In genomic region chr5:1502046-1502736, GRCh38 we compare ENCODE assay signal across 9 cellular contexts. TPM values are rescaled to one million over a fixed set of nuclear protein-coding genes. Genes with fewer than 3 reads are reported as not detected.
A peak's percentile ranks its signal among the peaks of the same experiment; 100 is the strongest.
DNase-seq lines count a peak whose midpoint lies in the region; ATAC-seq, FAIRE-seq and TF ChIP-seq lines count a peak whose summit lies in the region.
"Had no signal": no experiment of that assay in that cellular context is flagged by ENCODE, and none has a peak within 500 bp of the region (broad histone marks: within the 10 kb centered on the region; RNA-seq: fewer than 3 reads in every experiment).

No MANE protein-coding gene starts in this region.

- FAIRE-seq in HTR-8/SVneo (lab: Jason Lieb, UNC), result no peak

- no peaks in the 10 kb centered on the region for H3K9me2 ChIP-seq in HCT116 (ENCODE audit: insufficient read depth)

- H3K27ac ChIP-seq in DND-41 (ENCODE audit: low read length) (no peak overlapping the region; the same call in 1 of the 2 replicates), HCT116 (ENCODE audit: low read depth, low read length) (no peak overlapping the region), caudate nucleus (ENCODE audit: low read depth, low read length) (no peak overlapping the region)

- H3K36me3 Mint-ChIP-seq in activated T-helper 1 cell treated with anti-CD3 and anti-CD28 coated beads, Interleukin-12 subunit alpha, Interleukin-12 subunit beta, Interleukin-2, Interleukin-4 antibody, amounts not matched to agents 30 ng/mL and 10 ng/mL and 1 ng/mL, durations not matched to agents 14 hours and 24 hours and 36 hours (ENCODE audit: low read depth), result no peaks in the 10 kb centered on the region
- peaks cover 2% of the 10 kb centered on the region for H3K36me3 Mint-ChIP-seq in memory B cell
- peaks cover 16% of the 10 kb centered on the region for H3K36me3 Mint-ChIP-seq in activated T-helper 2 cell treated with anti-CD3 and anti-CD28 coated beads, Interferon-gamma antibody, Interleukin-2, Interleukin-4, amounts not matched to agents 10 μg/mL and 5 μg/mL and 100 μg/mL, durations not matched to agents 14 hours and 24 hours and 36 hours (ENCODE audit: low read depth)

- no peak overlapping the region for H3K9ac ChIP-seq in DND-41 (ENCODE audit: low read depth, low read length)
- H3K9ac ChIP-seq in HCT116 (ENCODE audit: low read length), result no peak overlapping the region

- H3K27me3 ChIP-seq in DND-41 (ENCODE audit: insufficient read depth, low read length, poor library complexity), result no peaks in the 10 kb centered on the region
- H3K27me3 ChIP-seq in HCT116 (ENCODE audit: insufficient read depth, low read length), result no peaks in the 10 kb centered on the region

- POLR2A ChIA-PET in HCT116 (lab: Charles Lee), result no interaction called here

- H3K4me3 Mint-ChIP-seq in activated T-helper 1 cell treated with anti-CD3 and anti-CD28 coated beads, Interleukin-12 subunit alpha, Interleukin-12 subunit beta, Interleukin-2, Interleukin-4 antibody, amounts not matched to agents 30 ng/mL and 10 ng/mL and 1 ng/mL, durations not matched to agents 14 hours and 24 hours and 36 hours, result no peak overlapping the region
- peak overlapping the region; percentile 77 for H3K4me3 Mint-ChIP-seq in memory B cell
- H3K4me3 Mint-ChIP-seq in activated T-helper 2 cell treated with anti-CD3 and anti-CD28 coated beads, Interferon-gamma antibody, Interleukin-2, Interleukin-4, amounts not matched to agents 10 μg/mL and 5 μg/mL and 100 μg/mL, durations not matched to agents 14 hours and 24 hours and 36 hours (ENCODE audit: low read depth), result no peak overlapping the region

- intact Hi-C loops in HCT116 (cut with micrococcal nuclease), result no loop called here
- intact Hi-C loops in activated T-helper 1 cell treated with anti-CD3 and anti-CD28 coated beads, Interleukin-12 subunit alpha, Interleukin-12 subunit beta, Interleukin-2, Interleukin-4 antibody, amounts not matched to agents 30 ng/mL and 10 ng/mL and 1 ng/mL, durations not matched to agents 14 hours and 24 hours and 36 hours (cut with micrococcal nuclease), result no loop called here
- intact Hi-C loops in activated T-helper 2 cell treated with anti-CD3 and anti-CD28 coated beads, Interferon-gamma antibody, Interleukin-2, Interleukin-4, amounts not matched to agents 10 μg/mL and 5 μg/mL and 100 μg/mL, durations not matched to agents 14 hours and 24 hours and 36 hours (cut with micrococcal nuclease), result no loop called here

- H3K4me1 ChIP-seq in DND-41 (ENCODE audit: insufficient read depth, low read length), result no peaks in the 10 kb centered on the region
- H3K4me1 ChIP-seq in HCT116 (ENCODE audit: control insufficient read depth in 1 of 2, insufficient read depth in 2 of 2, low read length in 2 of 2), result no peaks in the 10 kb centered on the region

- BruUV-seq in HCT116 (replicated peaks; lab: Mats Ljungman, UMichigan), result no TSS peak

- CTCF ChIA-PET in HCT116 (lab: Charles Lee), result no interaction called here

- H2AFZ ChIP-seq in DND-41 (ENCODE audit: low read depth, low read length) (no peak overlapping the region), HCT116 (ENCODE audit: low read depth, low read length, poor library complexity, severe bottlenecking) (no peak overlapping the region)

- DNase-seq in DND-41, result peak; percentile 47
- no peak for DNase-seq in HCT116 (ENCODE audit: low read depth, low spot score)
- no peak for DNase-seq in activated T-helper 1 cell treated with anti-CD3 and anti-CD28 coated beads, Interleukin-12 subunit alpha, Interleukin-12 subunit beta, Interleukin-2, Interleukin-4 antibody, amounts not matched to agents 30 ng/mL and 10 ng/mL and 1 ng/mL, durations not matched to agents 14 hours and 24 hours and 36 hours (ENCODE audit: low spot score)
- peak in 1 of 2 donors; percentile 81 for DNase-seq in memory B cell (ENCODE audit: low spot score in 2 of 2)
- DNase-seq in caudate nucleus (lab: John Stamatoyannopoulos, UW), result no peak
- DNase-seq in activated T-helper 2 cell treated with anti-CD3 and anti-CD28 coated beads, Interferon-gamma antibody, Interleukin-2, Interleukin-4, amounts not matched to agents 10 μg/mL and 5 μg/mL and 100 μg/mL, durations not matched to agents 14 hours and 24 hours and 36 hours (ENCODE audit: low spot score), result no peak
- DNase-seq in ureter (ENCODE audit: low spot score), result no peak
- DNase-seq in HTR-8/SVneo (ENCODE audit: insufficient read length, low spot score), result no peak
- DNase-seq: midbrain had no signal

- RAD21 ChIA-PET in HCT116 (lab: Charles Lee; ENCODE audit: low non-redundant PET in 1 of 2, low total read pairs in 2 of 2, uncharacterized antibody in 2 of 2, unreplicated experiment in 2 of 2), result no interaction called here

- TF ChIP-seq CTCF in DND-41 (IDR thresholded peaks at IDR 0.05; ENCODE audit: borderline replicate concordance, extremely low read depth, low read length, poor library complexity, severe bottlenecking) (no peak), HCT116 (IDR thresholded peaks at IDR 0.05 in 2 of 3, conservative IDR thresholded peaks at IDR 0.05 in 1 of 3; ENCODE audit: borderline replicate concordance in 1 of 3, insufficient read depth in 1 of 3, low read depth in 2 of 3, low read length in 2 of 3) (no peak)

- peaks cover 17% of the 10 kb centered on the region for H3K4me1 Mint-ChIP-seq in activated T-helper 1 cell treated with anti-CD3 and anti-CD28 coated beads, Interleukin-12 subunit alpha, Interleukin-12 subunit beta, Interleukin-2, Interleukin-4 antibody, amounts not matched to agents 30 ng/mL and 10 ng/mL and 1 ng/mL, durations not matched to agents 14 hours and 24 hours and 36 hours (ENCODE audit: low read depth)
- H3K4me1 Mint-ChIP-seq in memory B cell, result peaks cover 62% of the 10 kb centered on the region
- H3K4me1 Mint-ChIP-seq in activated T-helper 2 cell treated with anti-CD3 and anti-CD28 coated beads, Interferon-gamma antibody, Interleukin-2, Interleukin-4, amounts not matched to agents 10 μg/mL and 5 μg/mL and 100 μg/mL, durations not matched to agents 14 hours and 24 hours and 36 hours (ENCODE audit: low read depth), result peaks cover 6% of the 10 kb centered on the region

- no peaks in the 10 kb centered on the region for H3K27me3 Mint-ChIP-seq in activated T-helper 1 cell treated with anti-CD3 and anti-CD28 coated beads, Interleukin-12 subunit alpha, Interleukin-12 subunit beta, Interleukin-2, Interleukin-4 antibody, amounts not matched to agents 30 ng/mL and 10 ng/mL and 1 ng/mL, durations not matched to agents 14 hours and 24 hours and 36 hours (ENCODE audit: insufficient read depth)
- H3K27me3 Mint-ChIP-seq in memory B cell, result no peaks in the 10 kb centered on the region
- H3K27me3 Mint-ChIP-seq in activated T-helper 2 cell treated with anti-CD3 and anti-CD28 coated beads, Interferon-gamma antibody, Interleukin-2, Interleukin-4, amounts not matched to agents 10 μg/mL and 5 μg/mL and 100 μg/mL, durations not matched to agents 14 hours and 24 hours and 36 hours (ENCODE audit: low read depth), result no peaks in the 10 kb centered on the region

- H4K20me1 ChIP-seq in DND-41 (ENCODE audit: insufficient read depth, low read length) (peaks cover 87% of the 10 kb centered on the region), HCT116 (ENCODE audit: insufficient read depth) (no peaks in the 10 kb centered on the region)

- H3K36me3 ChIP-seq in DND-41 (ENCODE audit: insufficient read depth, low read length) (peaks cover 52% of the 10 kb centered on the region), HCT116 (ENCODE audit: control insufficient read depth in 1 of 2, insufficient read depth in 2 of 2, low read length in 2 of 2) (peaks cover 4 to 12% of the 10 kb centered on the region in 2 experiments; a peak in 2 of 4 replicates)

- H3K27ac Mint-ChIP-seq in activated T-helper 1 cell treated with anti-CD3 and anti-CD28 coated beads, Interleukin-12 subunit alpha, Interleukin-12 subunit beta, Interleukin-2, Interleukin-4 antibody, amounts not matched to agents 30 ng/mL and 10 ng/mL and 1 ng/mL, durations not matched to agents 14 hours and 24 hours and 36 hours, result peak overlapping the region; percentile 44
- peak overlapping the region; percentile 98 for H3K27ac Mint-ChIP-seq in memory B cell
- H3K27ac Mint-ChIP-seq in activated T-helper 2 cell treated with anti-CD3 and anti-CD28 coated beads, Interferon-gamma antibody, Interleukin-2, Interleukin-4, amounts not matched to agents 10 μg/mL and 5 μg/mL and 100 μg/mL, durations not matched to agents 14 hours and 24 hours and 36 hours, result no peak overlapping the region

- TF ChIP-seq POLR2A in HCT116 (IDR thresholded peaks at IDR 0.05; ENCODE audit: borderline replicate concordance, extremely low read depth, insufficient read depth, insufficient read length), result no peak

- peak; percentile 67 for ATAC-seq in DND-41 (ENCODE audit: insufficient read depth, low read depth)
- ATAC-seq in HCT116, result peak; percentile 66
- peak; percentile 61 for ATAC-seq in memory B cell (ENCODE audit: low read depth)

- H3K9me3 Mint-ChIP-seq in activated T-helper 1 cell treated with anti-CD3 and anti-CD28 coated beads, Interleukin-12 subunit alpha, Interleukin-12 subunit beta, Interleukin-2, Interleukin-4 antibody, amounts not matched to agents 30 ng/mL and 10 ng/mL and 1 ng/mL, durations not matched to agents 14 hours and 24 hours and 36 hours, result no peaks in the 10 kb centered on the region
- no peaks in the 10 kb centered on the region for H3K9me3 Mint-ChIP-seq in memory B cell
- no peaks in the 10 kb centered on the region for H3K9me3 Mint-ChIP-seq in activated T-helper 2 cell treated with anti-CD3 and anti-CD28 coated beads, Interferon-gamma antibody, Interleukin-2, Interleukin-4, amounts not matched to agents 10 μg/mL and 5 μg/mL and 100 μg/mL, durations not matched to agents 14 hours and 24 hours and 36 hours

- no peak overlapping the region for H3K4me2 ChIP-seq in DND-41 (ENCODE audit: insufficient read depth, low read length)
- H3K4me2 ChIP-seq in HCT116 (ENCODE audit: low read length), result no peak overlapping the region

- TF ChIP-seq RAD21 in HCT116 (IDR thresholded peaks at IDR 0.05; ENCODE audit: low read depth), result no peak

- peaks cover 83% of the 10 kb centered on the region for H3K79me2 ChIP-seq in DND-41 (ENCODE audit: insufficient read depth, low read length)
- H3K79me2 ChIP-seq in HCT116 (ENCODE audit: insufficient read depth, low read length), result peaks cover 77% of the 10 kb centered on the region

- no peak overlapping the region for H3K4me3 ChIP-seq in DND-41 (ENCODE audit: low read depth in 1 of 2, low read length in 2 of 2)
- no peak overlapping the region for H3K4me3 ChIP-seq in HCT116 (replicated peaks in 1 of 2; ENCODE audit: low read depth in 1 of 2, low read length in 2 of 2)

- H3K9me3 ChIP-seq in DND-41 (ENCODE audit: insufficient read depth, low read length, severe bottlenecking), result no peaks in the 10 kb centered on the region
- H3K9me3 ChIP-seq in HCT116 (ENCODE audit: control insufficient read depth in 1 of 2, insufficient read depth in 1 of 2, low read depth in 1 of 2, low read length in 2 of 2), result no peaks in the 10 kb centered on the region

RNA-seq across cellular contexts. Expression of gene LPCAT1, which starts 21.6 kb away (rescaled TPM):
- total RNA-seq in HCT116 (2021; ENCODE audit: unreplicated experiment) (75.0 TPM), ureter (48.0 TPM)
- 33.5 and 34.7 TPM in 2 replicates for polyA plus RNA-seq in HCT116 (2012)
- 103 and 110 TPM in 2 replicates for total RNA-seq in activated T-helper 1 cell treated with anti-CD3 and anti-CD28 coated beads, Interleukin-12 subunit alpha, Interleukin-12 subunit beta, Interleukin-2, Interleukin-4 antibody, amounts not matched to agents 30 ng/mL and 10 ng/mL and 1 ng/mL, durations not matched to agents 14 hours and 24 hours and 36 hours
- total RNA-seq in activated T-helper 2 cell treated with anti-CD3 and anti-CD28 coated beads, Interferon-gamma antibody, Interleukin-2, Interleukin-4, amounts not matched to agents 10 μg/mL and 5 μg/mL and 100 μg/mL, durations not matched to agents 14 hours and 24 hours and 36 hours, result 78.4 and 79.0 TPM in 2 replicates

RNA-seq across cellular contexts. Expression of gene SLC6A3, which starts 57.0 kb away (rescaled TPM):
- total RNA-seq in HCT116 (2021; ENCODE audit: unreplicated experiment) (not detected), ureter (0.57 TPM)
- polyA plus RNA-seq in HCT116 (2012), result 0.04 TPM in 1 of 2 replicates, not detected in the other
- not detected in 2 replicates for total RNA-seq in activated T-helper 1 cell treated with anti-CD3 and anti-CD28 coated beads, Interleukin-12 subunit alpha, Interleukin-12 subunit beta, Interleukin-2, Interleukin-4 antibody, amounts not matched to agents 30 ng/mL and 10 ng/mL and 1 ng/mL, durations not matched to agents 14 hours and 24 hours and 36 hours
- total RNA-seq in activated T-helper 2 cell treated with anti-CD3 and anti-CD28 coated beads, Interferon-gamma antibody, Interleukin-2, Interleukin-4, amounts not matched to agents 10 μg/mL and 5 μg/mL and 100 μg/mL, durations not matched to agents 14 hours and 24 hours and 36 hours, result not detected in 2 replicates
